ENCODE assay signal across 1 cellular context in the genomic region with DNA sequence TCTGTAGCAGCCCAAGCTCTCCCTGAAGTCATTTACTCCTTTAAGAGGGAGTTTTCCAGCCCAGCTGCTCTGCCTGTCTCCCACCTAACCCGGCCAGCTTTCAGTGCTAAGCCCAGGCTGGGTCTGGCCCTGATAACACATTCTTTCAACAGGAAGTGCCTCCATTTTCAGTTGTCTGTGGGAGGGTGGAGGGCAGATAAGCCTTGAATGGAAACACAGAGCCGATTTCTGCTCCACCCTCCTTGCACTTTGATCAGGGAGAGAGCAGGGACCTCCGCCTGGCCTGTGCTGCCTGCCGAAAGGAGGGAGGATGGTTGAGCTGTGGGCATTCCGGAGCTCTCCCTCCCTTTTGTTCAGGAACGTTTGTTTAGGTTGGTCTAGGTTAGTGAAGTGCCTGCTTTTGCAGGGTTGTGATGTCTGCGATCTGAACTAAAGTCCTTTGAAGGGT.
A peak's percentile ranks its signal among the peaks of the same experiment; 100 is the strongest.
TF ChIP-seq lines count a peak whose summit lies in the region.

No MANE protein-coding gene starts in this region.

TF ChIP-seq in HepG2, 621 proteins besides CTCF, POLR2A, EP300 and RAD21 (continued from another document and continues in another):
- TF ChIP-seq, protein P1, sequence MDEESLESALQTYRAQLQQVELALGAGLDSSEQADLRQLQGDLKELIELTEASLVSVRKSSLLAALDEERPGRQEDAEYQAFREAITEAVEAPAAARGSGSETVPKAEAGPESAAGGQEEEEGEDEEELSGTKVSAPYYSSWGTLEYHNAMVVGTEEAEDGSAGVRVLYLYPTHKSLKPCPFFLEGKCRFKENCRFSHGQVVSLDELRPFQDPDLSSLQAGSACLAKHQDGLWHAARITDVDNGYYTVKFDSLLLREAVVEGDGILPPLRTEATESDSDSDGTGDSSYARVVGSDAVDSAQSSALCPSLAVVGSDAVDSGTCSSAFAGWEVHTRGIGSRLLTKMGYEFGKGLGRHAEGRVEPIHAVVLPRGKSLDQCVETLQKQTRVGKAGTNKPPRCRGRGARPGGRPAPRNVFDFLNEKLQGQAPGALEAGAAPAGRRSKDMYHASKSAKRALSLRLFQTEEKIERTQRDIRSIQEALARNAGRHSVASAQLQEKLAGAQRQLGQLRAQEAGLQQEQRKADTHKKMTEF (CRISPR knock-in tag; IDR thresholded peaks at IDR 0.05), result peak; percentile 36; the same call in 1 of the 2 replicates
- TF ChIP-seq SIN3B (IDR thresholded peaks at IDR 0.05; ENCODE audit: low read length), result no peak
- TF ChIP-seq, protein P2, sequence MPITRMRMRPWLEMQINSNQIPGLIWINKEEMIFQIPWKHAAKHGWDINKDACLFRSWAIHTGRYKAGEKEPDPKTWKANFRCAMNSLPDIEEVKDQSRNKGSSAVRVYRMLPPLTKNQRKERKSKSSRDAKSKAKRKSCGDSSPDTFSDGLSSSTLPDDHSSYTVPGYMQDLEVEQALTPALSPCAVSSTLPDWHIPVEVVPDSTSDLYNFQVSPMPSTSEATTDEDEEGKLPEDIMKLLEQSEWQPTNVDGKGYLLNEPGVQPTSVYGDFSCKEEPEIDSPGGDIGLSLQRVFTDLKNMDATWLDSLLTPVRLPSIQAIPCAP (CRISPR knock-in tag; IDR thresholded peaks at IDR 0.05; ENCODE audit: low read depth), result no peak
- TF ChIP-seq ZNF558 (CRISPR knock-in tag; IDR thresholded peaks at IDR 0.05; ENCODE audit: borderline replicate concordance), result no peak
- no peak for TF ChIP-seq FOXK2 (IDR thresholded peaks at IDR 0.05)
- no peak for TF ChIP-seq ZSCAN20 (CRISPR knock-in tag; IDR thresholded peaks at IDR 0.05; ENCODE audit: borderline replicate concordance)
- no peak for TF ChIP-seq CC2D1A (CRISPR knock-in tag; IDR thresholded peaks at IDR 0.05)
- peak; percentile 40; the same call in 1 of the 2 replicates for TF ChIP-seq FOXJ3 (CRISPR knock-in tag; IDR thresholded peaks at IDR 0.05; ENCODE audit: borderline replicate concordance)
- peak; percentile 37; the same call in 1 of the 2 replicates for TF ChIP-seq SIX4 (CRISPR knock-in tag; IDR thresholded peaks at IDR 0.05)
- no peak for TF ChIP-seq FOSL1 (CRISPR knock-in tag; IDR thresholded peaks at IDR 0.05; ENCODE audit: borderline replicate concordance)
- TF ChIP-seq TSC22D2 (CRISPR knock-in tag; IDR thresholded peaks at IDR 0.05; ENCODE audit: borderline replicate concordance), result no peak
- TF ChIP-seq, protein P3, sequence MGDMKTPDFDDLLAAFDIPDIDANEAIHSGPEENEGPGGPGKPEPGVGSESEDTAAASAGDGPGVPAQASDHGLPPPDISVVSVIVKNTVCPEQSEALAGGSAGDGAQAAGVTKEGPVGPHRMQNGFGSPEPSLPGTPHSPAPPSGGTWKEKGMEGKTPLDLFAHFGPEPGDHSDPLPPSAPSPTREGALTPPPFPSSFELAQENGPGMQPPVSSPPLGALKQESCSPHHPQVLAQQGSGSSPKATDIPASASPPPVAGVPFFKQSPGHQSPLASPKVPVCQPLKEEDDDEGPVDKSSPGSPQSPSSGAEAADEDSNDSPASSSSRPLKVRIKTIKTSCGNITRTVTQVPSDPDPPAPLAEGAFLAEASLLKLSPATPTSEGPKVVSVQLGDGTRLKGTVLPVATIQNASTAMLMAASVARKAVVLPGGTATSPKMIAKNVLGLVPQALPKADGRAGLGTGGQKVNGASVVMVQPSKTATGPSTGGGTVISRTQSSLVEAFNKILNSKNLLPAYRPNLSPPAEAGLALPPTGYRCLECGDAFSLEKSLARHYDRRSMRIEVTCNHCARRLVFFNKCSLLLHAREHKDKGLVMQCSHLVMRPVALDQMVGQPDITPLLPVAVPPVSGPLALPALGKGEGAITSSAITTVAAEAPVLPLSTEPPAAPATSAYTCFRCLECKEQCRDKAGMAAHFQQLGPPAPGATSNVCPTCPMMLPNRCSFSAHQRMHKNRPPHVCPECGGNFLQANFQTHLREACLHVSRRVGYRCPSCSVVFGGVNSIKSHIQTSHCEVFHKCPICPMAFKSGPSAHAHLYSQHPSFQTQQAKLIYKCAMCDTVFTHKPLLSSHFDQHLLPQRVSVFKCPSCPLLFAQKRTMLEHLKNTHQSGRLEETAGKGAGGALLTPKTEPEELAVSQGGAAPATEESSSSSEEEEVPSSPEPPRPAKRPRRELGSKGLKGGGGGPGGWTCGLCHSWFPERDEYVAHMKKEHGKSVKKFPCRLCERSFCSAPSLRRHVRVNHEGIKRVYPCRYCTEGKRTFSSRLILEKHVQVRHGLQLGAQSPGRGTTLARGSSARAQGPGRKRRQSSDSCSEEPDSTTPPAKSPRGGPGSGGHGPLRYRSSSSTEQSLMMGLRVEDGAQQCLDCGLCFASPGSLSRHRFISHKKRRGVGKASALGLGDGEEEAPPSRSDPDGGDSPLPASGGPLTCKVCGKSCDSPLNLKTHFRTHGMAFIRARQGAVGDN (CRISPR knock-in tag; IDR thresholded peaks at IDR 0.05), result peak; percentile 65
- no peak for TF ChIP-seq ZNF75D (CRISPR knock-in tag; IDR thresholded peaks at IDR 0.05; ENCODE audit: borderline replicate concordance)
- peak; percentile 69 for TF ChIP-seq GATAD2A (CRISPR knock-in tag; IDR thresholded peaks at IDR 0.05)
- no peak for TF ChIP-seq MAFF (IDR thresholded peaks at IDR 0.05; ENCODE audit: low read depth, low read length)
- no peak for TF ChIP-seq ZNF616 (CRISPR knock-in tag; IDR thresholded peaks at IDR 0.05; ENCODE audit: low read depth)
- no peak for TF ChIP-seq DNMT1 (CRISPR knock-in tag; IDR thresholded peaks at IDR 0.05)
- no peak for TF ChIP-seq MEF2D (CRISPR knock-in tag; IDR thresholded peaks at IDR 0.05)
- no peak for TF ChIP-seq CCDC6 (CRISPR knock-in tag; IDR thresholded peaks at IDR 0.05)
- no peak for TF ChIP-seq SRSF1 (optimal IDR thresholded peaks at IDR 0.05; ENCODE audit: low read depth, low read length)
- TF ChIP-seq FIP1L1 (IDR thresholded peaks at IDR 0.05; ENCODE audit: borderline replicate concordance, insufficient read depth, low read depth, low read length), result no peak
- TF ChIP-seq ZNF234 (CRISPR knock-in tag; conservative IDR thresholded peaks at IDR 0.05), result no peak
- no peak for TF ChIP-seq NFE2L2 (IDR thresholded peaks at IDR 0.05; ENCODE audit: low read length)
- TF ChIP-seq, protein P4, sequence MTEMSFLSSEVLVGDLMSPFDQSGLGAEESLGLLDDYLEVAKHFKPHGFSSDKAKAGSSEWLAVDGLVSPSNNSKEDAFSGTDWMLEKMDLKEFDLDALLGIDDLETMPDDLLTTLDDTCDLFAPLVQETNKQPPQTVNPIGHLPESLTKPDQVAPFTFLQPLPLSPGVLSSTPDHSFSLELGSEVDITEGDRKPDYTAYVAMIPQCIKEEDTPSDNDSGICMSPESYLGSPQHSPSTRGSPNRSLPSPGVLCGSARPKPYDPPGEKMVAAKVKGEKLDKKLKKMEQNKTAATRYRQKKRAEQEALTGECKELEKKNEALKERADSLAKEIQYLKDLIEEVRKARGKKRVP (CRISPR knock-in tag; IDR thresholded peaks at IDR 0.05), result no peak
- peak; percentile 78 for TF ChIP-seq MIER2 (CRISPR knock-in tag; IDR thresholded peaks at IDR 0.05)
- peak; percentile 13; the same call in 1 of the 2 replicates for TF ChIP-seq ZKSCAN8 (CRISPR knock-in tag; IDR thresholded peaks at IDR 0.05; ENCODE audit: borderline replicate concordance)
- TF ChIP-seq, protein P5, sequence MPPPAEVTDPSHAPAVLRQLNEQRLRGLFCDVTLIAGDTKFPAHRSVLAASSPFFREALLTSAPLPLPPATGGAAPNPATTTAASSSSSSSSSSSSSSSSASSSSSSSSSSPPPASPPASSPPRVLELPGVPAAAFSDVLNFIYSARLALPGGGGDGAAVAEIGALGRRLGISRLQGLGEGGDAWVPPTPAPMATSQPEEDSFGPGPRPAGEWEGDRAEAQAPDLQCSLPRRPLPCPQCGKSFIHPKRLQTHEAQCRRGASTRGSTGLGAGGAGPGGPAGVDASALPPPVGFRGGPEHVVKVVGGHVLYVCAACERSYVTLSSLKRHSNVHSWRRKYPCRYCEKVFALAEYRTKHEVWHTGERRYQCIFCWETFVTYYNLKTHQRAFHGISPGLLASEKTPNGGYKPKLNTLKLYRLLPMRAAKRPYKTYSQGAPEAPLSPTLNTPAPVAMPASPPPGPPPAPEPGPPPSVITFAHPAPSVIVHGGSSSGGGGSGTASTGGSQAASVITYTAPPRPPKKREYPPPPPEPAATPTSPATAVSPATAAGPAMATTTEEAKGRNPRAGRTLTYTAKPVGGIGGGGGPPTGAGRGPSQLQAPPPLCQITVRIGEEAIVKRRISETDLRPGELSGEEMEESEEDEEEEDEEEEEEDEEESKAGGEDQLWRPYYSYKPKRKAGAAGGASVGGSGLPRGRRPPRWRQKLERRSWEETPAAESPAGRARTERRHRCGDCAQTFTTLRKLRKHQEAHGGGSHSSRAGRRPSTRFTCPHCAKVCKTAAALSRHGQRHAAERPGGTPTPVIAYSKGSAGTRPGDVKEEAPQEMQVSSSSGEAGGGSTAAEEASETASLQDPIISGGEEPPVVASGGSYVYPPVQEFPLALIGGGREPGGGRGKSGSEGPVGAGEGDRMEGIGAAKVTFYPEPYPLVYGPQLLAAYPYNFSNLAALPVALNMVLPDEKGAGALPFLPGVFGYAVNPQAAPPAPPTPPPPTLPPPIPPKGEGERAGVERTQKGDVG (CRISPR knock-in tag; IDR thresholded peaks at IDR 0.05; ENCODE audit: borderline replicate concordance), result no peak
- TF ChIP-seq EEA1 (CRISPR knock-in tag; IDR thresholded peaks at IDR 0.05; ENCODE audit: borderline replicate concordance), result no peak
- TF ChIP-seq HIVEP1 (CRISPR knock-in tag; IDR thresholded peaks at IDR 0.05), result no peak
- TF ChIP-seq ZNF780A (CRISPR knock-in tag; IDR thresholded peaks at IDR 0.05), result peak; percentile 99
- peak; percentile 60; the same call in 1 of the 2 replicates for TF ChIP-seq ZNF430 (CRISPR knock-in tag; IDR thresholded peaks at IDR 0.05)
- TF ChIP-seq ZNF567 (CRISPR knock-in tag; IDR thresholded peaks at IDR 0.05; ENCODE audit: borderline replicate concordance), result no peak
- TF ChIP-seq ZNF264 (CRISPR knock-in tag; IDR thresholded peaks at IDR 0.05), result no peak
- no peak for TF ChIP-seq ZNF101 (CRISPR knock-in tag; IDR thresholded peaks at IDR 0.05; ENCODE audit: borderline replicate concordance, low read depth)
- peak; percentile 16; the same call in 1 of the 2 replicates for TF ChIP-seq STAG1 (CRISPR knock-in tag; IDR thresholded peaks at IDR 0.05)
- no peak for TF ChIP-seq ZFP41 (CRISPR knock-in tag; IDR thresholded peaks at IDR 0.05; ENCODE audit: borderline replicate concordance)
- TF ChIP-seq KLF12 (CRISPR knock-in tag; IDR thresholded peaks at IDR 0.05; ENCODE audit: borderline replicate concordance), result no peak; the same call in 1 of the 2 replicates
- peak; percentile 97 for TF ChIP-seq SP5 (CRISPR knock-in tag; IDR thresholded peaks at IDR 0.05; ENCODE audit: borderline replicate concordance, low read depth)
- no peak for TF ChIP-seq U2AF2 (IDR thresholded peaks at IDR 0.05; ENCODE audit: low read depth, low read length)
- TF ChIP-seq, protein P6, sequence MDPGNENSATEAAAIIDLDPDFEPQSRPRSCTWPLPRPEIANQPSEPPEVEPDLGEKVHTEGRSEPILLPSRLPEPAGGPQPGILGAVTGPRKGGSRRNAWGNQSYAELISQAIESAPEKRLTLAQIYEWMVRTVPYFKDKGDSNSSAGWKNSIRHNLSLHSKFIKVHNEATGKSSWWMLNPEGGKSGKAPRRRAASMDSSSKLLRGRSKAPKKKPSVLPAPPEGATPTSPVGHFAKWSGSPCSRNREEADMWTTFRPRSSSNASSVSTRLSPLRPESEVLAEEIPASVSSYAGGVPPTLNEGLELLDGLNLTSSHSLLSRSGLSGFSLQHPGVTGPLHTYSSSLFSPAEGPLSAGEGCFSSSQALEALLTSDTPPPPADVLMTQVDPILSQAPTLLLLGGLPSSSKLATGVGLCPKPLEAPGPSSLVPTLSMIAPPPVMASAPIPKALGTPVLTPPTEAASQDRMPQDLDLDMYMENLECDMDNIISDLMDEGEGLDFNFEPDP (CRISPR knock-in tag; conservative IDR thresholded peaks at IDR 0.05), result no peak
- no peak for TF ChIP-seq THYN1 (CRISPR knock-in tag; IDR thresholded peaks at IDR 0.05; ENCODE audit: borderline replicate concordance, low read depth)
- TF ChIP-seq ESRRA (CRISPR knock-in tag; IDR thresholded peaks at IDR 0.05; ENCODE audit: low read depth), result no peak
- TF ChIP-seq TEAD3 (CRISPR knock-in tag; optimal IDR thresholded peaks at IDR 0.05; ENCODE audit: borderline replicate concordance), result peak; percentile 84
- TF ChIP-seq, protein P7, sequence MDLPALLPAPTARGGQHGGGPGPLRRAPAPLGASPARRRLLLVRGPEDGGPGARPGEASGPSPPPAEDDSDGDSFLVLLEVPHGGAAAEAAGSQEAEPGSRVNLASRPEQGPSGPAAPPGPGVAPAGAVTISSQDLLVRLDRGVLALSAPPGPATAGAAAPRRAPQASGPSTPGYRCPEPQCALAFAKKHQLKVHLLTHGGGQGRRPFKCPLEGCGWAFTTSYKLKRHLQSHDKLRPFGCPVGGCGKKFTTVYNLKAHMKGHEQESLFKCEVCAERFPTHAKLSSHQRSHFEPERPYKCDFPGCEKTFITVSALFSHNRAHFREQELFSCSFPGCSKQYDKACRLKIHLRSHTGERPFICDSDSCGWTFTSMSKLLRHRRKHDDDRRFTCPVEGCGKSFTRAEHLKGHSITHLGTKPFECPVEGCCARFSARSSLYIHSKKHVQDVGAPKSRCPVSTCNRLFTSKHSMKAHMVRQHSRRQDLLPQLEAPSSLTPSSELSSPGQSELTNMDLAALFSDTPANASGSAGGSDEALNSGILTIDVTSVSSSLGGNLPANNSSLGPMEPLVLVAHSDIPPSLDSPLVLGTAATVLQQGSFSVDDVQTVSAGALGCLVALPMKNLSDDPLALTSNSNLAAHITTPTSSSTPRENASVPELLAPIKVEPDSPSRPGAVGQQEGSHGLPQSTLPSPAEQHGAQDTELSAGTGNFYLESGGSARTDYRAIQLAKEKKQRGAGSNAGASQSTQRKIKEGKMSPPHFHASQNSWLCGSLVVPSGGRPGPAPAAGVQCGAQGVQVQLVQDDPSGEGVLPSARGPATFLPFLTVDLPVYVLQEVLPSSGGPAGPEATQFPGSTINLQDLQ (CRISPR knock-in tag; IDR thresholded peaks at IDR 0.05), result no peak
- TF ChIP-seq SMARCE1 (IDR thresholded peaks at IDR 0.05; ENCODE audit: borderline replicate concordance), result no peak
- TF ChIP-seq, protein P8, sequence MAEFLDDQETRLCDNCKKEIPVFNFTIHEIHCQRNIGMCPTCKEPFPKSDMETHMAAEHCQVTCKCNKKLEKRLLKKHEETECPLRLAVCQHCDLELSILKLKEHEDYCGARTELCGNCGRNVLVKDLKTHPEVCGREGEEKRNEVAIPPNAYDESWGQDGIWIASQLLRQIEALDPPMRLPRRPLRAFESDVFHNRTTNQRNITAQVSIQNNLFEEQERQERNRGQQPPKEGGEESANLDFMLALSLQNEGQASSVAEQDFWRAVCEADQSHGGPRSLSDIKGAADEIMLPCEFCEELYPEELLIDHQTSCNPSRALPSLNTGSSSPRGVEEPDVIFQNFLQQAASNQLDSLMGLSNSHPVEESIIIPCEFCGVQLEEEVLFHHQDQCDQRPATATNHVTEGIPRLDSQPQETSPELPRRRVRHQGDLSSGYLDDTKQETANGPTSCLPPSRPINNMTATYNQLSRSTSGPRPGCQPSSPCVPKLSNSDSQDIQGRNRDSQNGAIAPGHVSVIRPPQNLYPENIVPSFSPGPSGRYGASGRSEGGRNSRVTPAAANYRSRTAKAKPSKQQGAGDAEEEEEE (CRISPR knock-in tag; IDR thresholded peaks at IDR 0.05; ENCODE audit: borderline replicate concordance), result no peak
